ENCODE assay signal across 23 cellular contexts in the genomic region with DNA sequence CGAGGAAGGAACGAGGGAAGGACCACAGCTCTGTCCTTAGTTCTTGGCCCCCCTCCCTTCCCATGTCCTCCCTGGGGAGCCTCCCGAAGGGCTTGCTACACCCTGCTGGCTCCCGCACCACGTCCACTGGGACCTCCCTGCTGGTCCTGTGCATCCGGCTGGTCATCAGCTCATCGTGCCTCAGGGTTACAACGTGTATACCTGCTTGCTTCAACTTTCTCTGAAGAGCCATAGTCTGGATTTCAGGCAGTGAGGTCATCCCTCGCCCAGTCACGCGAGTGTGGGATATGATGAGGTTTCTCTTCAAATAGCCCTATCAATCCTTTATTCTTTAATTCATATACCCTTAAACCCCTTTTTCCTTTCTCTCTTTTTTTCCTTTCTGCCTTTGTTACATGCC. TPM values are rescaled to one million over a fixed set of nuclear protein-coding genes. Genes with fewer than 3 reads are reported as not detected.
DNase-seq lines count a peak whose midpoint lies in the region; ATAC-seq, FAIRE-seq and TF ChIP-seq lines count a peak whose summit lies in the region.
"Had no signal": no experiment of that assay in that cellular context is flagged by ENCODE, and none has a peak within 500 bp of the region (broad histone marks: within the 10 kb centered on the region; RNA-seq: fewer than 3 reads in every experiment).

No MANE protein-coding gene starts in this region.

- no peaks in the 10 kb centered on the region for H3K79me1 ChIP-seq in neuronal stem cell (ENCODE audit: low read depth, low read length)

- H3K27ac Mint-ChIP-seq in astrocyte (ENCODE audit: unreplicated experiment): peak overlapping the region; percentile 69
- no peak overlapping the region for H3K27ac Mint-ChIP-seq in activated CD8-positive, alpha-beta T cell treated with anti-CD3 and anti-CD28 coated beads for 36 hours
- H3K27ac Mint-ChIP-seq: CD4-positive, CD25-positive, alpha-beta regulatory T cell; CD8-positive, alpha-beta T cell; HFFc6 had no signal

- H3K4ac ChIP-seq in neuronal stem cell (ENCODE audit: low read length): no peak overlapping the region

- H3K14ac ChIP-seq in neuronal stem cell (ENCODE audit: low read length): no peak overlapping the region

- no peaks in the 10 kb centered on the region for H3K9me3 ChIP-seq in astrocyte (ENCODE audit: insufficient read depth, low read depth, low read length)
- peaks cover 0 to 2% of the 10 kb centered on the region in 2 donors for H3K9me3 ChIP-seq in neuronal stem cell (replicated peaks in 1 of 2; ENCODE audit: control insufficient read depth in 2 of 2, insufficient read depth in 1 of 2, low read depth in 1 of 2, low read length in 2 of 2)
- no peaks in the 10 kb centered on the region for H3K9me3 ChIP-seq in testis
- H3K9me3 ChIP-seq: A549, Caco-2, HAP-1 had no signal

- H3K4me3 ChIP-seq in astrocyte (ENCODE audit: insufficient read depth, low read depth, low read length) (no peak overlapping the region), neuronal stem cell (ENCODE audit: low read length in 2 of 2) (peak overlapping the region in 1 of 2 donors; percentile 15), testis (peak overlapping the region; percentile 9 to 32)
- H3K4me3 ChIP-seq: A549, GM23248, HAP-1 had no signal

- H2BK12ac ChIP-seq in neuronal stem cell (ENCODE audit: low read length): no peak overlapping the region

- H3K36me3 Mint-ChIP-seq in astrocyte (ENCODE audit: low read depth, unreplicated experiment): no peaks in the 10 kb centered on the region
- no peaks in the 10 kb centered on the region for H3K36me3 Mint-ChIP-seq in activated CD8-positive, alpha-beta T cell treated with anti-CD3 and anti-CD28 coated beads for 36 hours (ENCODE audit: low read depth)
- H3K36me3 Mint-ChIP-seq: CD4-positive, CD25-positive, alpha-beta regulatory T cell; CD8-positive, alpha-beta T cell had no signal

- peaks cover 9% of the 10 kb centered on the region for H3K4me1 Mint-ChIP-seq in astrocyte (ENCODE audit: low read depth, unreplicated experiment)
- no peaks in the 10 kb centered on the region for H3K4me1 Mint-ChIP-seq in activated CD8-positive, alpha-beta T cell treated with anti-CD3 and anti-CD28 coated beads for 36 hours (ENCODE audit: low read depth)

- peak overlapping the region; percentile 29 for H3K23ac ChIP-seq in neuronal stem cell (ENCODE audit: low read depth, low read length, poor library complexity)

- TF ChIP-seq POLR2A in testis (IDR thresholded peaks at IDR 0.05): no peak

- H4K8ac ChIP-seq in neuronal stem cell (ENCODE audit: low read depth, low read length): no peak overlapping the region

- intact Hi-C loops in testis (cut with DNase I; ENCODE audit: low total_unique reads): no loop called here
- intact Hi-C loops in activated CD8-positive, alpha-beta T cell treated with anti-CD3 and anti-CD28 coated beads for 36 hours (cut with micrococcal nuclease): no loop called here

- peak overlapping the region; percentile 11 for H2AK5ac ChIP-seq in neuronal stem cell (ENCODE audit: low read depth, low read length)

- CTCF ChIA-PET in activated CD8-positive, alpha-beta T cell treated with anti-CD3 and anti-CD28 coated beads for 36 hours (lab: Charles Lee): interaction anchor here (1.2 kb wide), 1 partner anchor 10 kb away, joined by 3 read pairs; no protein-coding TSS in a partner anchor

- no peak overlapping the region for H3K4me3 Mint-ChIP-seq in astrocyte (ENCODE audit: unreplicated experiment)
- H3K4me3 Mint-ChIP-seq in activated CD8-positive, alpha-beta T cell treated with anti-CD3 and anti-CD28 coated beads for 36 hours: no peak overlapping the region
- H3K4me3 Mint-ChIP-seq: CD4-positive, CD25-positive, alpha-beta regulatory T cell; CD8-positive, alpha-beta T cell; HFFc6 had no signal

- H4K91ac ChIP-seq in neuronal stem cell (ENCODE audit: low read depth, low read length, poor library complexity): no peak overlapping the region

- no peak overlapping the region for H2BK15ac ChIP-seq in neuronal stem cell (ENCODE audit: low read length)

- H2AFZ ChIP-seq in astrocyte (ENCODE audit: low read depth, low read length) (no peak overlapping the region), neuronal stem cell (ENCODE audit: low read length) (no peak overlapping the region)
- H2AFZ ChIP-seq: GM23248 had no signal

- no peaks in the 10 kb centered on the region for H3K36me3 ChIP-seq in astrocyte (ENCODE audit: insufficient read depth, low read length)
- no peaks in the 10 kb centered on the region for H3K36me3 ChIP-seq in neuronal stem cell (replicated peaks in 1 of 2; ENCODE audit: control insufficient read depth in 2 of 2, insufficient read depth in 2 of 2, low read length in 2 of 2)
- H3K36me3 ChIP-seq in testis (ENCODE audit: low read depth, missing control alignments): no peaks in the 10 kb centered on the region
- H3K36me3 ChIP-seq: HAP-1 had no signal

- TF ChIP-seq CTCF in GM13977 (IDR thresholded peaks at IDR 0.05; ENCODE audit: extremely low read depth, insufficient read depth, missing control alignments): no peak
- no peak for TF ChIP-seq CTCF in astrocyte (IDR thresholded peaks at IDR 0.05; ENCODE audit: insufficient read depth, low read depth, low read length)
- TF ChIP-seq CTCF in testis (IDR thresholded peaks at IDR 0.05): no peak
- TF ChIP-seq CTCF in activated CD8-positive, alpha-beta T cell treated with anti-CD3 and anti-CD28 coated beads for 36 hours (IDR thresholded peaks at IDR 0.05): no peak

- FAIRE-seq in astrocyte (lab: Jason Lieb, UNC): no peak
- FAIRE-seq: A549, G401.6, GM12892, H54 had no signal

- no peaks in the 10 kb centered on the region for H4K20me1 ChIP-seq in astrocyte (ENCODE audit: insufficient read depth, low read length)

- no peaks in the 10 kb centered on the region for H3K27me3 Mint-ChIP-seq in astrocyte (ENCODE audit: low read depth, unreplicated experiment)
- H3K27me3 Mint-ChIP-seq in activated CD8-positive, alpha-beta T cell treated with anti-CD3 and anti-CD28 coated beads for 36 hours: no peaks in the 10 kb centered on the region

- no CpG with 5 or more reads among the region's 11 CpGs for WGBS in neuronal stem cell (ENCODE audit: extremely low coverage in 2 of 2, insufficient read length in 2 of 2, insufficient replicate concordance in 1 of 2), 2 donors
- WGBS in testis, 2 donors: 67 to 82% methylated on average over 11 of the region's 11 CpGs

- no peak overlapping the region for H2BK5ac ChIP-seq in neuronal stem cell (ENCODE audit: low read length)

- H3K4me1 ChIP-seq in astrocyte (ENCODE audit: insufficient read depth, low read length): no peaks in the 10 kb centered on the region
- H3K4me1 ChIP-seq in neuronal stem cell (ENCODE audit: control insufficient read depth in 2 of 2, insufficient read depth in 1 of 2, low read depth in 1 of 2, low read length in 2 of 2): peaks cover 2 to 7% of the 10 kb centered on the region in 2 donors
- no peaks in the 10 kb centered on the region for H3K4me1 ChIP-seq in testis
- H3K4me1 ChIP-seq: A549, Caco-2 had no signal

- in situ Hi-C loops in GM13977 (cut with MboI; ENCODE audit: low pct_unique_long_range_greater_than_20kb, low sequenced_read_pairs, unreplicated experiment): no loop called here

- H3K9ac ChIP-seq in astrocyte (ENCODE audit: low read length) (no peak overlapping the region), neuronal stem cell (ENCODE audit: low read depth, low read length, poor library complexity) (no peak overlapping the region)
- H3K9ac ChIP-seq: GM23248 had no signal

- no peaks in the 10 kb centered on the region for H3K27me3 ChIP-seq in astrocyte (ENCODE audit: insufficient read depth, low read length)
- no peaks in the 10 kb centered on the region for H3K27me3 ChIP-seq in neuronal stem cell (ENCODE audit: control insufficient read depth in 3 of 3, insufficient read depth in 3 of 3, low read depth in 1 of 3, low read length in 3 of 3)
- no peaks in the 10 kb centered on the region for H3K27me3 ChIP-seq in testis

- H3K79me2 ChIP-seq in astrocyte (ENCODE audit: insufficient read depth, low read length): no peaks in the 10 kb centered on the region

- peak overlapping the region; percentile 82 for H3K18ac ChIP-seq in neuronal stem cell (ENCODE audit: low read length)

- H3K4me2 ChIP-seq in astrocyte (ENCODE audit: low read length) (no peak overlapping the region), neuronal stem cell (ENCODE audit: insufficient read depth, low read length, poor library complexity, severe bottlenecking) (no peak overlapping the region)
- H3K4me2 ChIP-seq: A549 had no signal

- POLR2A ChIA-PET in activated CD8-positive, alpha-beta T cell treated with anti-CD3 and anti-CD28 coated beads for 36 hours (lab: Charles Lee): interaction anchor here (1.2 kb wide), 1 partner anchor 9 kb away, joined by 5 read pairs; no protein-coding TSS in a partner anchor

- DNase-seq in GM13977 (ENCODE audit: low spot score) (peak; percentile 3), astrocyte (ENCODE audit: low read depth) (no peak), neuronal stem cell (ENCODE audit: low spot score) (no peak), testis (no peak), AG08395 (ENCODE audit: low spot score) (no peak)
- no peak for DNase-seq in activated CD8-positive, alpha-beta T cell treated with anti-CD3 and anti-CD28 coated beads for 36 hours
- DNase-seq: 8988T; ACHN; C1 segment of cervical spinal cord; Caco-2; CD4-positive, CD25-positive, alpha-beta regulatory T cell; CD8-positive, alpha-beta T cell; DMS153; DND-41; GM23248; HFFc6 had no signal

- H2BK120ac ChIP-seq in neuronal stem cell (ENCODE audit: low read depth, low read length): no peak overlapping the region

- no peak overlapping the region for H3K27ac ChIP-seq in astrocyte (ENCODE audit: low read depth, low read length)
- H3K27ac ChIP-seq in neuronal stem cell (replicated peaks; ENCODE audit: low read length): no peak overlapping the region
- no peak overlapping the region for H3K27ac ChIP-seq in testis
- H3K27ac ChIP-seq: A549, GM23248 had no signal

- H3K9me3 Mint-ChIP-seq in astrocyte (ENCODE audit: unreplicated experiment): peaks cover 2% of the 10 kb centered on the region
- no peaks in the 10 kb centered on the region for H3K9me3 Mint-ChIP-seq in activated CD8-positive, alpha-beta T cell treated with anti-CD3 and anti-CD28 coated beads for 36 hours
- H3K9me3 Mint-ChIP-seq: CD8-positive, alpha-beta T cell had no signal

- ATAC-seq in activated CD8-positive, alpha-beta T cell treated with anti-CD3 and anti-CD28 coated beads for 36 hours: no peak
- no peak for ATAC-seq in GM21576 (IDR thresholded peaks at IDR 0.05; ENCODE audit: unreplicated experiment)
- ATAC-seq: A549; CD8-positive, alpha-beta T cell had no signal

RNA-seq across cellular contexts. Expression of a gene that starts 21.5 kb away (rescaled TPM):
- total RNA-seq in astrocyte (12.6 and 15.7 TPM in 2 replicates), testis (10 to 100 TPM; 16.8 to 18.7 TPM)
- polyA plus RNA-seq in neuronal stem cell (2013, experiment 1 of 2): 33.0 TPM
- 34.5 TPM for polyA plus RNA-seq in neuronal stem cell (2013, experiment 2 of 2)
- polyA plus RNA-seq in testis (ENCODE audit: insufficient read depth, low read depth, low replicate concordance): 7.1 TPM
- total RNA-seq in activated CD8-positive, alpha-beta T cell treated with anti-CD3 and anti-CD28 coated beads for 36 hours: under 1 TPM; 0.11 to 0.16 TPM
- total RNA-seq: CD4-positive, CD25-positive, alpha-beta regulatory T cell; GM23248; HFFc6 had no signal
- polyA plus RNA-seq: BJ; CD4-positive, CD25-positive, alpha-beta regulatory T cell had no signal

Comparison
In these comparisons a context has a peak if more than half of its experiments do, and no peak if none do; other contexts are left out.
1. RNA of a gene that starts 21.5 kb away (total RNA-seq): 16.8 to 18.7 TPM in testis and 12.6 to 15.7 TPM in astrocyte; 0.11 to 0.16 TPM in activated CD8-positive, alpha-beta T cell treated with anti-CD3 and anti-CD28 coated beads for 36 hours; every median in the first group is over 10 times any median in the second.